ENCODE assay signal across 1 cellular context in the genomic region with DNA sequence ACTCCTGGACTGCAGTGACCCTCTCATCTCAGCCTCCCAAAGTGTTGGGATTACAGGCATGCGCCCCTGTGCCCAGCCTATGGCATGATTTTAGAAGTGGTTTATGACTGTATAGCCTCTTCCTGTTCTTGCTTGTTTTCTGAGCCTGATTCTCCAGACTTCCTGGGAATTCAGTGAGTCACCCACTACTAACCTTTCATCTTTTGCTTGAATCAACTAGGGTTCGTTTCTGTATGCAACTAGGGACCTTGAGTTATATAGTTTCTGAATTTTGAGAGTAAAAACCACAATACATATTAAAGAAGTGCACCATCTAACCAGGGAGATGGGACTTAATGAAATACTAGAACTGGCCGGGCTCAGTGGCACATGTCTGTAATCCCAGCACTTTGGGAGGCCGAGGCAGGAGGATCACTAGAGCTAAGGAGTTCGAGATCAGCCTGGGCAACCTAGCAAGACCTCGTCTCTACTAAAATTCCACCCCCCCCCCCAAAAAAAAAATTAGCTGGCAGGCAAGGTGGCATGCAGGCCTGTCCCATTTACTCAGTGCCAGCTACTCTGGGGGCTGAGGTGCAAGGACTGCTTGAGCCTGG.
TF ChIP-seq lines count a peak whose summit lies in the region.

No MANE protein-coding gene starts in this region.

TF ChIP-seq in GM12878, 131 proteins besides CTCF, POLR2A, EP300 and RAD21 (continued from another document):
- TF ChIP-seq NKRF (conservative IDR thresholded peaks at IDR 0.05) (no peak), BRCA1 (IDR thresholded peaks at IDR 0.05; ENCODE audit: low read depth, low read length) (no peak), RB1 (IDR thresholded peaks at IDR 0.05; ENCODE audit: borderline replicate concordance) (no peak)
TF ChIP-seq in GM12878: peak in this region for 0.
